14 cellular contexts compared by ENCODE assay signal in the genomic region with DNA sequence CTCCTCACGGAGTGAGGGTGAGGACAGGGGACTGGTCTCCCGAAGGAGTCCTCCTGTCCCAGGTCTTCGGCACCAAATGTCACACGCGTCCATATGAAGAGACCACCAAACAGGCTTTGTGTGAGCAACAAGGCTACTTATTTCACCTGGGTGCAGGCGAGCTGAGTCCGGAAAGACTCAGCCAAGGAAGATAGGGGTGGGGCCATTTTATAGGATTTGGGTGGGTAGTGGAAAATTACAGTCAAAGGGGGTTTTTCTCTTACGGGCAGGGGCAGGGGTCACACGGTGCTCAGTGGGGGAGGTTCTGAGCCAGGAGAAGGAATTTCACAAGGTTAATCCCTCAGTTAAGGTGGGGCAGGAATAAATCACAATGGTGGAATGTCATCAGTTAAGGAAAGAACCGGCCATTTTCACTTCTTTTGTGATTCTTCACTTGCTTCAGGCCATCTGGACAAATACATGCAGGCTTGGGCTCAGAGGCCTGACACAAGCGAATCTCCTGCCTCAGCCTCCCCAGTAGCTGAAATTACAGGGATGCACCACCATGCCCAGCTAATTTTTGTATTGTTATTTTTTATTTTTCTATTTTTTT. TPM values are rescaled to one million over a fixed set of nuclear protein-coding genes. Genes with fewer than 3 reads are reported as not detected.
"Had no signal": no experiment of that assay in that cellular context is flagged by ENCODE, and none has a peak within 500 bp of the region (broad histone marks: within the 10 kb centered on the region; RNA-seq: fewer than 3 reads in every experiment).

No MANE protein-coding gene starts in this region.

RNA-seq across cellular contexts. Expression of a gene that starts 21.3 kb away (rescaled TPM):
- total RNA-seq: endothelial cell of umbilical vein; esophagus muscularis mucosa; foreskin keratinocyte; gastroesophageal sphincter; left colon; left ventricle myocardium inferior; mesenteric fat pad; myocyte; naive thymus-derived CD8-positive, alpha-beta T cell; posterior vena cava; pulmonary artery endothelial cell; thoracic aorta; ureter; vagina had no signal
